ENCODE assay signal across 20 cellular contexts in genomic region chr4:95537181-95537580, GRCh38. TPM values are rescaled to one million over a fixed set of nuclear protein-coding genes. Genes with fewer than 3 reads are reported as not detected.
DNase-seq lines count a peak whose midpoint lies in the region; ATAC-seq, FAIRE-seq and TF ChIP-seq lines count a peak whose summit lies in the region.
"Had no signal": no experiment of that assay in that cellular context is flagged by ENCODE, and none has a peak within 500 bp of the region (broad histone marks: within the 10 kb centered on the region; RNA-seq: fewer than 3 reads in every experiment).

No MANE protein-coding gene starts in this region.

- in situ Hi-C loops in Panc1 (cut with HindIII; ENCODE audit: low pct_unique_long_range_greater_than_20kb, low sequenced_read_pairs) = no loop called here

- H3K27me3 ChIP-seq in Panc1 (ENCODE audit: control insufficient read depth, insufficient read depth, low read length) (no peaks in the 10 kb centered on the region), SJCRH30 (peaks cover 9% of the 10 kb centered on the region; the same call in 1 of the 2 replicates)
- H3K27me3 ChIP-seq: stomach had no signal

- POLR2A ChIA-PET in Panc1 (lab: Charles Lee) = no interaction called here

- BruUV-seq in Panc1 (replicated peaks; lab: Mats Ljungman, UMichigan) = no TSS peak

- H3K36me3 ChIP-seq in Panc1 (ENCODE audit: control insufficient read depth, insufficient read depth, low read length) (no peaks in the 10 kb centered on the region), SJCRH30 (no peaks in the 10 kb centered on the region)
- H3K36me3 ChIP-seq: HAP-1, stomach had no signal

- H3K27ac ChIP-seq in Panc1 (ENCODE audit: low read length) (peak overlapping the region; percentile 34; the same call in 1 of the 2 replicates), caudate nucleus (ENCODE audit: low read depth, low read length) (peak overlapping the region; percentile 4), temporal lobe (ENCODE audit: low read depth, low read length) (peak overlapping the region; percentile 19), SJCRH30 (no peak overlapping the region)

- H3K4me1 ChIP-seq in Panc1 (ENCODE audit: control insufficient read depth, insufficient read depth, low read length) = peaks cover 10% of the 10 kb centered on the region; the same call in 1 of the 2 replicates
- H3K4me1 ChIP-seq in SJCRH30 = no peaks in the 10 kb centered on the region
- H3K4me1 ChIP-seq: HAP-1, stomach had no signal

- intact Hi-C loops in Panc1 (cut with micrococcal nuclease; ENCODE audit: unreplicated experiment) = no loop called here

- DNase-seq in Panc1 (ENCODE audit: low read depth, low spot score) = no peak
- DNase-seq in caudate nucleus (lab: John Stamatoyannopoulos, UW) = no peak
- peak; percentile 73 for DNase-seq in left kidney (ENCODE audit: low read depth, low spot score)
- no peak for DNase-seq in activated gamma-delta T cell (lab: John Stamatoyannopoulos, UW)
- DNase-seq in H4 (ENCODE audit: low spot score) = no peak
- DNase-seq in D721Med (ENCODE audit: insufficient read length, low spot score) = no peak
- DNase-seq in SJCRH30 = no peak
- DNase-seq: activated CD4-positive, CD25-positive, alpha-beta regulatory T cell; activated T-cell treated with anti-CD3 and anti-CD28 coated beads, Interleukin-2, amount 50 U/mL, for 48 hours; AML-193; Calu3; central memory CD4-positive, alpha-beta T cell; KBM-7; NCI-H1930; NCI-H446 treated with DMSO at 0.1 percent for 48 hours; occipital lobe; stimulated activated CD4-positive, alpha-beta T cell treated with anti-CD3 and anti-CD28 coated beads, Interleukin-2, amount 100 ng/mL, for 48 hours; stomach had no signal

- CTCF ChIA-PET in Panc1 (lab: Charles Lee) = no interaction called here

- H3K9me3 ChIP-seq in Panc1 (ENCODE audit: control insufficient read depth, insufficient read depth, low read depth, low read length) (no peaks in the 10 kb centered on the region), SJCRH30 (replicated peaks) (no peaks in the 10 kb centered on the region)
- H3K9me3 ChIP-seq: HAP-1, stomach had no signal

- H3K4me3 ChIP-seq in Panc1 (ENCODE audit: low read depth in 2 of 2, low read length in 2 of 2) = no peak overlapping the region
- no peak overlapping the region for H3K4me3 ChIP-seq in SJCRH30
- H3K4me3 ChIP-seq: HAP-1 had no signal

- ATAC-seq in Panc1 = no peak

- TF ChIP-seq CTCF in Panc1 (IDR thresholded peaks at IDR 0.05) (no peak), D721Med (IDR thresholded peaks at IDR 0.05; ENCODE audit: insufficient read depth, missing control alignments) (no peak)

- FAIRE-seq in D721Med (lab: Jason Lieb, UNC) = no peak

RNA-seq across cellular contexts. Expression of gene UNC5C, which starts 11.6 kb away (rescaled TPM):
- total RNA-seq in Panc1 (2021; ENCODE audit: unreplicated experiment) = 8.2 TPM
- 5.6 TPM for polyA plus RNA-seq in Panc1 (2012; ENCODE audit: insufficient read length)
- total RNA-seq in temporal lobe = 14.0 TPM
- 9.1 and 11.3 TPM in 2 replicates for total RNA-seq in H4 (2014; rRNA removed; shearing (Covaris generic))
- total RNA-seq in SJCRH30 (2014; rRNA removed; shearing (Covaris generic)) = not detected in 2 replicates
- total RNA-seq: Calu3 had no signal
